ENCODE assay signal across 29 cellular contexts in genomic region chr16:60932600-60932999, GRCh38.
DNase-seq lines count a peak whose midpoint lies in the region; ATAC-seq, FAIRE-seq and TF ChIP-seq lines count a peak whose summit lies in the region.
"Had no signal": no experiment of that assay in that cellular context is flagged by ENCODE, and none has a peak within 500 bp of the region (broad histone marks: within the 10 kb centered on the region; RNA-seq: fewer than 3 reads in every experiment).

No MANE protein-coding gene starts in this region.

- H3K9me3 ChIP-seq in HepG2 (ENCODE audit: low read length) (peaks cover 88% of the 10 kb centered on the region), right lobe of liver (no peaks in the 10 kb centered on the region)
- H3K9me3 ChIP-seq: A549; BE2C; BLaER1; BLaER1 treated with 17β-estradiol and CSF1 and Interleukin-3, amounts not matched to agents 10 nM and 100 nM; Caco-2 had no signal

- H3K36me3 ChIP-seq in HepG2 (replicated peaks in 1 of 2; ENCODE audit: control insufficient read depth in 1 of 2, insufficient read depth in 2 of 2, low read length in 2 of 2) (no peaks in the 10 kb centered on the region), right lobe of liver (no peaks in the 10 kb centered on the region)
- H3K36me3 ChIP-seq: BE2C; BLaER1; BLaER1 treated with 17β-estradiol and CSF1 and Interleukin-3, amounts not matched to agents 10 nM and 100 nM had no signal

- H3K79me2 ChIP-seq in HepG2 (ENCODE audit: insufficient read depth, low read length): no peaks in the 10 kb centered on the region

- BruUV-seq in HepG2 (replicated peaks; lab: Mats Ljungman, UMichigan): no TSS peak

- TF ChIP-seq EP300 in HepG2 (IDR thresholded peaks at IDR 0.05; ENCODE audit: low read depth in 2 of 2, low read length in 2 of 2): no peak
- no peak for TF ChIP-seq EP300 in HepG2 (CRISPR knock-in tag; IDR thresholded peaks at IDR 0.05; ENCODE audit: borderline replicate concordance)

- H3K4me2 ChIP-seq in HepG2 (ENCODE audit: low read depth, low read length): no peak overlapping the region
- H3K4me2 ChIP-seq: A549; BLaER1; BLaER1 treated with 17β-estradiol and CSF1 and Interleukin-3, amounts not matched to agents 10 nM and 100 nM had no signal

- FAIRE-seq in HepG2 (lab: Jason Lieb, UNC): no peak
- FAIRE-seq: A204.1, A549, D721Med had no signal

- H3K9ac ChIP-seq in HepG2 (ENCODE audit: insufficient read depth, low read depth, low read length): no peak overlapping the region
- H3K9ac ChIP-seq: BLaER1; BLaER1 treated with 17β-estradiol and CSF1 and Interleukin-3, amounts not matched to agents 10 nM and 100 nM had no signal

- no peak overlapping the region for H3K4me3 ChIP-seq in HepG2 (replicated peaks in 1 of 3; ENCODE audit: insufficient read depth in 1 of 3, low read depth in 2 of 3, low read length in 3 of 3)
- no peak overlapping the region for H3K4me3 ChIP-seq in right lobe of liver
- H3K4me3 ChIP-seq: A549; BLaER1; BLaER1 treated with 17β-estradiol and CSF1 and Interleukin-3, amounts not matched to agents 10 nM and 100 nM had no signal

- no peak overlapping the region for H2AFZ ChIP-seq in HepG2 (ENCODE audit: low read length)

- H3K27me3 ChIP-seq in HepG2 (ENCODE audit: control insufficient read depth in 1 of 2, insufficient read depth in 2 of 2, low read length in 2 of 2) (no peaks in the 10 kb centered on the region; a peak in 1 of 5 replicates), right lobe of liver (no peaks in the 10 kb centered on the region)
- H3K27me3 ChIP-seq: BE2C; BLaER1; BLaER1 treated with 17β-estradiol and CSF1 and Interleukin-3, amounts not matched to agents 10 nM and 100 nM had no signal

- H3K27ac ChIP-seq in HepG2 (ENCODE audit: extremely low read length, insufficient read depth, low read length) (no peak overlapping the region), right lobe of liver (no peak overlapping the region)
- H3K27ac ChIP-seq: 22Rv1; A549; BLaER1; BLaER1 treated with 17β-estradiol and CSF1 and Interleukin-3, amounts not matched to agents 10 nM and 100 nM; C4-2B had no signal

- TF ChIP-seq CTCF in HepG2 (CRISPR knock-in tag; IDR thresholded peaks at IDR 0.05) (no peak), right lobe of liver (IDR thresholded peaks at IDR 0.05) (no peak)

- ATAC-seq in HepG2 (no peak), right lobe of liver (no peak)
- ATAC-seq: A549; CD8-positive, alpha-beta T cell had no signal

- intact Hi-C loops in HepG2 (cut with micrococcal nuclease; ENCODE audit: unreplicated experiment) (no loop called here), right lobe of liver (cut with DNase I) (no loop called here)

- TF ChIP-seq POLR2A in HepG2 (IDR thresholded peaks at IDR 0.05; ENCODE audit: insufficient read depth in 1 of 2, low read depth in 2 of 2, low read length in 2 of 2): no peak
- no peak for TF ChIP-seq POLR2A in right lobe of liver (IDR thresholded peaks at IDR 0.05)

- under 1% methylated on average over 3 of the region's 3 CpGs for WGBS in HepG2 (ENCODE audit: low lambda C conversion rate)
- WGBS in right lobe of liver (ENCODE audit: insufficient coverage, low coverage, low lambda C conversion rate, missing lambda C conversion rate): 64% methylated on average over 3 of the region's 3 CpGs

- DNase-seq in HepG2 (ENCODE audit: low spot score) (no peak), right lobe of liver (no peak)
- DNase-seq: 8988T; ACHN; AML-193; BE2C; C1 segment of cervical spinal cord; Caco-2; Calu3; CD4-positive, alpha-beta memory T cell; CD4-positive, alpha-beta T cell; CD4-positive, CD25-positive, alpha-beta regulatory T cell; CD8-positive, alpha-beta memory T cell; CD8-positive, alpha-beta T cell; COR-L47; DMS 273 treated with DMSO at 0.1 percent for 48 hours; DMS153; DMS53; DMS79; DMS79 treated with DMSO at 0.1 percent for 48 hours; DND-41; EL had no signal

- no peaks in the 10 kb centered on the region for H4K20me1 ChIP-seq in HepG2 (ENCODE audit: insufficient read depth, low read length)
- H4K20me1 ChIP-seq: BLaER1; BLaER1 treated with 17β-estradiol and CSF1 and Interleukin-3, amounts not matched to agents 10 nM and 100 nM had no signal

- POLR2A ChIA-PET in HepG2 (lab: Yijun Ruan, JAX): no interaction called here

- CTCF ChIA-PET in HepG2 (lab: Yijun Ruan, JAX; ENCODE audit: low intra/inter-chr PET ratio, low total read pairs): no interaction called here

- in situ Hi-C loops in HepG2 (cut with HindIII; ENCODE audit: extremely low pct_ligation_motif_present, low pct_unique_long_range_greater_than_20kb): no loop called here

- TF ChIP-seq RAD21 in HepG2 (CRISPR knock-in tag; IDR thresholded peaks at IDR 0.05): no peak

- H3K4me1 ChIP-seq in HepG2 (ENCODE audit: insufficient read depth, low read length) (no peaks in the 10 kb centered on the region), right lobe of liver (no peaks in the 10 kb centered on the region)
- H3K4me1 ChIP-seq: A549; BE2C; BLaER1; BLaER1 treated with 17β-estradiol and CSF1 and Interleukin-3, amounts not matched to agents 10 nM and 100 nM; Caco-2 had no signal

TF ChIP-seq in HepG2, 621 proteins besides CTCF, POLR2A, EP300 and RAD21:
- no peak for TF ChIP-seq ZNF180 (CRISPR knock-in tag; IDR thresholded peaks at IDR 0.05; ENCODE audit: borderline replicate concordance, low read depth)
- TF ChIP-seq ZSCAN20 (CRISPR knock-in tag; IDR thresholded peaks at IDR 0.05; ENCODE audit: borderline replicate concordance): no peak
- no peak for TF ChIP-seq ZNF326 (CRISPR knock-in tag; IDR thresholded peaks at IDR 0.05; ENCODE audit: borderline replicate concordance)
- peak; percentile 67 for TF ChIP-seq SRSF9 (IDR thresholded peaks at IDR 0.05; ENCODE audit: borderline replicate concordance, insufficient read depth, low read depth, low read length, poor library complexity, severe bottlenecking)
- TF ChIP-seq ZNF430 (CRISPR knock-in tag; IDR thresholded peaks at IDR 0.05): no peak
- no peak for TF ChIP-seq ATF3 (CRISPR knock-in tag; IDR thresholded peaks at IDR 0.05)
- 0 out of 2 replicates have a peak, but pooled peaks have one; percentile 67 for TF ChIP-seq U2AF2 (IDR thresholded peaks at IDR 0.05; ENCODE audit: low read depth, low read length)
